32 cellular contexts compared by ENCODE assay signal in genomic region chr17:34368455-34369195, GRCh38. TPM values are rescaled to one million over a fixed set of nuclear protein-coding genes. Genes with fewer than 3 reads are reported as not detected.
DNase-seq lines count a peak whose midpoint lies in the region; ATAC-seq, FAIRE-seq and TF ChIP-seq lines count a peak whose summit lies in the region.
"Had no signal": no experiment of that assay in that cellular context is flagged by ENCODE, and none has a peak within 500 bp of the region (broad histone marks: within the 10 kb centered on the region; RNA-seq: fewer than 3 reads in every experiment).

No MANE protein-coding gene starts in this region.

- ATAC-seq in right cardiac atrium (peak; percentile 41 to 44), Right ventricle myocardium superior (ENCODE audit: poor library complexity) (no peak), HepG2 (peak; percentile 71), GM18870 (IDR thresholded peaks at IDR 0.05; ENCODE audit: unreplicated experiment) (no peak)
- ATAC-seq: A549 had no signal

- H3K27me3 ChIP-seq in right cardiac atrium (ENCODE audit: control insufficient read depth, insufficient read depth) = no peaks in the 10 kb centered on the region
- peaks cover 0 to 7% of the 10 kb centered on the region in 2 experiments; a peak in 1 of 5 replicates for H3K27me3 ChIP-seq in HepG2 (ENCODE audit: control insufficient read depth in 1 of 2, insufficient read depth in 2 of 2, low read length in 2 of 2)
- H3K27me3 ChIP-seq: transverse colon had no signal

- TF ChIP-seq CTCF in HepG2 (CRISPR knock-in tag; IDR thresholded peaks at IDR 0.05) = no peak
- no peak for TF ChIP-seq CTCF in D721Med (IDR thresholded peaks at IDR 0.05; ENCODE audit: insufficient read depth, missing control alignments)

- FAIRE-seq in HepG2 (lab: Jason Lieb, UNC) (no peak), D721Med (lab: Jason Lieb, UNC) (no peak)
- FAIRE-seq: A549, G401.6, GM19239 had no signal

- in situ Hi-C loops in HepG2 (cut with HindIII; ENCODE audit: extremely low pct_ligation_motif_present, low pct_unique_long_range_greater_than_20kb) = no loop called here

- no peaks in the 10 kb centered on the region for H3K36me3 ChIP-seq in HepG2 (replicated peaks in 1 of 2; ENCODE audit: control insufficient read depth in 1 of 2, insufficient read depth in 2 of 2, low read length in 2 of 2)
- H3K36me3 ChIP-seq: transverse colon had no signal

- H4K20me1 ChIP-seq in HepG2 (ENCODE audit: insufficient read depth, low read length) = no peaks in the 10 kb centered on the region

- H3K9ac ChIP-seq in HepG2 (ENCODE audit: insufficient read depth, low read depth, low read length) = no peak overlapping the region

- POLR2A ChIA-PET in HepG2 (lab: Yijun Ruan, JAX) = no interaction called here

- no peak overlapping the region for H2AFZ ChIP-seq in HepG2 (ENCODE audit: low read length)

- no peak for TF ChIP-seq POLR2A in HepG2 (IDR thresholded peaks at IDR 0.05; ENCODE audit: insufficient read depth in 1 of 2, low read depth in 2 of 2, low read length in 2 of 2)

- DNase-seq in right cardiac atrium (no peak), Right ventricle myocardium superior (no peak), NOMO-1 treated with dmso at 0.1 percent for 144 hours (lab: John Stamatoyannopoulos, UW; ENCODE audit: unreplicated experiment) (peak; percentile 48), HepG2 (ENCODE audit: low spot score) (no peak), epidermal melanocyte (ENCODE audit: insufficient read length, low spot score) (no peak), D721Med (ENCODE audit: insufficient read length, low spot score) (no peak)
- DNase-seq in activated effector memory CD4-positive, alpha-beta T cell treated with Interleukin-2 at 50 U/mL for 16 hours = no peak
- DNase-seq: activated CD4-positive, alpha-beta T cell treated with anti-CD3 and anti-CD28 coated beads for 4 hours; activated naive CD4-positive, alpha-beta T cell; activated T-cell treated with anti-CD3 and anti-CD28 coated beads, Interleukin-2, amount 50 U/mL, for 48 hours; DMS53; hippocampal formation; immature natural killer cell; KBM-7; naive B cell; NCI-H1048; NCI-H187 treated with DMSO at 0.1 percent for 48 hours; NCI-H524; NK-92 treated with Interleukin-12 subunit alpha and Interleukin-12 subunit beta, amount 100 ng/mL, for 24 hours; occipital lobe; stimulated activated CD4-positive, alpha-beta T cell treated with anti-CD3 and anti-CD28 coated beads, Interleukin-2, amount 100 ng/mL, for 48 hours; transverse colon had no signal

- no peak overlapping the region for H3K4me2 ChIP-seq in HepG2 (ENCODE audit: low read depth, low read length)
- H3K4me2 ChIP-seq: A549 had no signal

- H3K9me3 ChIP-seq in right cardiac atrium (ENCODE audit: control insufficient read depth, low read length) = no peaks in the 10 kb centered on the region
- H3K9me3 ChIP-seq in HepG2 (ENCODE audit: low read length) = no peaks in the 10 kb centered on the region
- H3K9me3 ChIP-seq: A549, transverse colon had no signal

- TF ChIP-seq EP300 in HepG2 (IDR thresholded peaks at IDR 0.05; ENCODE audit: low read depth in 2 of 2, low read length in 2 of 2) (no peak), HepG2 (CRISPR knock-in tag; IDR thresholded peaks at IDR 0.05; ENCODE audit: borderline replicate concordance) (no peak)

- H3K4me1 ChIP-seq in right cardiac atrium (ENCODE audit: control insufficient read depth, insufficient read depth, low read length) (no peaks in the 10 kb centered on the region), HepG2 (ENCODE audit: insufficient read depth, low read length) (0 out of 2 replicates have a peak, but pooled peaks cover 7% of the 10 kb centered on the region)
- H3K4me1 ChIP-seq: A549 had no signal

- H3K27ac ChIP-seq in right cardiac atrium (ENCODE audit: low read length) (no peak overlapping the region), HepG2 (ENCODE audit: extremely low read length, insufficient read depth, low read length) (no peak overlapping the region)
- H3K27ac ChIP-seq: A549, transverse colon, VCaP had no signal

- WGBS in right cardiac atrium = 62% methylated on average over 8 of the region's 8 CpGs
- 9% methylated on average over 8 of the region's 8 CpGs for WGBS in HepG2 (ENCODE audit: low lambda C conversion rate)

- intact Hi-C loops in right cardiac atrium (cut with DNase I) = loop anchor here in 1 of 4 donors (10.0 kb wide), 1 partner anchor 64 kb away; no protein-coding TSS in a partner anchor
- intact Hi-C loops in Right ventricle myocardium superior (cut with DNase I) = no loop called here
- intact Hi-C loops in HepG2 (cut with micrococcal nuclease; ENCODE audit: unreplicated experiment) = no loop called here

- CTCF ChIA-PET in HepG2 (lab: Yijun Ruan, JAX; ENCODE audit: low intra/inter-chr PET ratio, low total read pairs) = interaction anchor here (1.3 kb wide), 1 partner anchor 169 kb away, joined by 3 read pairs; no protein-coding TSS in a partner anchor

- no TSS peak for BruUV-seq in HepG2 (replicated peaks; lab: Mats Ljungman, UMichigan)

- H3K4me3 ChIP-seq in right cardiac atrium (ENCODE audit: low read length) = no peak overlapping the region
- no peak overlapping the region for H3K4me3 ChIP-seq in HepG2 (replicated peaks in 1 of 3; ENCODE audit: insufficient read depth in 1 of 3, low read depth in 2 of 3, low read length in 3 of 3)
- H3K4me3 ChIP-seq: A549, dorsolateral prefrontal cortex, transverse colon had no signal

- TF ChIP-seq RAD21 in HepG2 (CRISPR knock-in tag; IDR thresholded peaks at IDR 0.05) = no peak

- no peaks in the 10 kb centered on the region for H3K79me2 ChIP-seq in HepG2 (ENCODE audit: insufficient read depth, low read length)

RNA-seq across cellular contexts. Expression of gene CCL1, which starts 5.6 kb away (rescaled TPM):
- not detected for total RNA-seq in right cardiac atrium
- polyA plus RNA-seq in right cardiac atrium = not detected
- total RNA-seq in Right ventricle myocardium superior = not detected
- total RNA-seq in HepG2 (2016; rRNA removed; fragmentation: Illumina TruSeq; extraction: Trizol) = not detected in 2 replicates
- not detected in 2 replicates for total RNA-seq in HepG2 (2016; cell fraction: cytosol; rRNA removed; fragmentation: Illumina TruSeq; extraction: Trizol; ENCODE audit: low read depth)
- total RNA-seq in HepG2 (2016; cell fraction: insoluble cytoplasmic fraction; rRNA removed; fragmentation: Illumina TruSeq; extraction: Trizol) = not detected in 2 replicates
- not detected in 2 replicates for total RNA-seq in HepG2 (2016; cell fraction: membrane; rRNA removed; fragmentation: Illumina TruSeq; extraction: Trizol)
- total RNA-seq in HepG2 (2016; cell fraction: nucleus; rRNA removed; fragmentation: Illumina TruSeq; extraction: Trizol) = not detected in 2 replicates
- polyA plus RNA-seq in HepG2 (2011; rRNA removed) = not detected in 2 replicates
- polyA plus RNA-seq in HepG2 (2011; cell fraction: cytosol; rRNA removed) = not detected in 2 replicates
- not detected in 2 replicates for polyA plus RNA-seq in HepG2 (2011; cell fraction: nucleus; rRNA removed)
- polyA plus RNA-seq in HepG2 (2012) = not detected in 2 replicates
- not detected in 2 replicates for polyA plus RNA-seq in HepG2 (2016; cell fraction: cytosol; fragmentation: Illumina TruSeq; extraction: Trizol; ENCODE audit: low read depth)
- not detected in 2 replicates for polyA plus RNA-seq in HepG2 (2016; cell fraction: insoluble cytoplasmic fraction; fragmentation: Illumina TruSeq; extraction: Trizol; ENCODE audit: low read depth)
- polyA plus RNA-seq in HepG2 (2016; cell fraction: membrane; fragmentation: Illumina TruSeq; extraction: Trizol; ENCODE audit: low read depth) = not detected in 2 replicates
- not detected in 2 replicates for polyA plus RNA-seq in HepG2 (2016; cell fraction: nucleus; fragmentation: Illumina TruSeq; extraction: Trizol; ENCODE audit: insufficient read depth, low read depth)
- not detected in 2 replicates for polyA minus RNA-seq in HepG2 (2011; rRNA and poly(A)+ RNA removed; ENCODE audit: low replicate concordance)
- polyA minus RNA-seq in HepG2 (2011; cell fraction: cytosol; rRNA and poly(A)+ RNA removed) = not detected in 2 replicates
- polyA minus RNA-seq in HepG2 (2011; cell fraction: nucleus; rRNA and poly(A)+ RNA removed) = not detected in 2 replicates
- total RNA-seq: cerebellum, H9, HT1080, mesothelial cell of epicardium, transverse colon had no signal
- polyA plus RNA-seq: A549, immature natural killer cell had no signal

RNA-seq across cellular contexts. Expression of gene CCL13, which starts 12.3 kb away (rescaled TPM):
- total RNA-seq in right cardiac atrium (1 to 10 TPM in 2 of 4 donors, under 1 TPM in 2; 0.40 to 4.3 (median 0.84) TPM), Right ventricle myocardium superior (1.6 TPM), HepG2 (2016; rRNA removed; fragmentation: Illumina TruSeq; extraction: Trizol) (not detected in 2 replicates)
- polyA plus RNA-seq in right cardiac atrium (2.0 TPM), HepG2 (2011; rRNA removed) (not detected in 2 replicates)
- total RNA-seq in HepG2 (2016; cell fraction: cytosol; rRNA removed; fragmentation: Illumina TruSeq; extraction: Trizol; ENCODE audit: low read depth) = not detected in 2 replicates
- total RNA-seq in HepG2 (2016; cell fraction: insoluble cytoplasmic fraction; rRNA removed; fragmentation: Illumina TruSeq; extraction: Trizol) = not detected in 2 replicates
- total RNA-seq in HepG2 (2016; cell fraction: membrane; rRNA removed; fragmentation: Illumina TruSeq; extraction: Trizol) = not detected in 2 replicates
- not detected in 2 replicates for total RNA-seq in HepG2 (2016; cell fraction: nucleus; rRNA removed; fragmentation: Illumina TruSeq; extraction: Trizol)
- polyA plus RNA-seq in HepG2 (2011; cell fraction: cytosol; rRNA removed) = not detected in 2 replicates
- polyA plus RNA-seq in HepG2 (2011; cell fraction: nucleus; rRNA removed) = not detected in 2 replicates
- polyA plus RNA-seq in HepG2 (2012) = not detected in 2 replicates
- not detected in 2 replicates for polyA plus RNA-seq in HepG2 (2016; cell fraction: cytosol; fragmentation: Illumina TruSeq; extraction: Trizol; ENCODE audit: low read depth)
- not detected in 2 replicates for polyA plus RNA-seq in HepG2 (2016; cell fraction: insoluble cytoplasmic fraction; fragmentation: Illumina TruSeq; extraction: Trizol; ENCODE audit: low read depth)
- not detected in 2 replicates for polyA plus RNA-seq in HepG2 (2016; cell fraction: membrane; fragmentation: Illumina TruSeq; extraction: Trizol; ENCODE audit: low read depth)
- polyA plus RNA-seq in HepG2 (2016; cell fraction: nucleus; fragmentation: Illumina TruSeq; extraction: Trizol; ENCODE audit: insufficient read depth, low read depth) = not detected in 2 replicates
- polyA minus RNA-seq in HepG2 (2011; rRNA and poly(A)+ RNA removed; ENCODE audit: low replicate concordance) = not detected in 2 replicates
- polyA minus RNA-seq in HepG2 (2011; cell fraction: cytosol; rRNA and poly(A)+ RNA removed) = not detected in 2 replicates
- not detected in 2 replicates for polyA minus RNA-seq in HepG2 (2011; cell fraction: nucleus; rRNA and poly(A)+ RNA removed)
- total RNA-seq: dorsolateral prefrontal cortex, H9, HT1080, mesothelial cell of epicardium, occipital lobe had no signal
- polyA plus RNA-seq: A549, immature natural killer cell had no signal

RNA-seq across cellular contexts. Expression of gene CCL8, which starts 49.4 kb away (rescaled TPM):
- total RNA-seq in right cardiac atrium = under 1 TPM in 3 of 4 donors, not detected in 1; 0.17 to 0.84 (median 0.24) TPM
- 0.34 TPM for polyA plus RNA-seq in right cardiac atrium
- not detected for total RNA-seq in Right ventricle myocardium superior
- total RNA-seq in HepG2 (2016; rRNA removed; fragmentation: Illumina TruSeq; extraction: Trizol) = not detected in 2 replicates
- total RNA-seq in HepG2 (2016; cell fraction: cytosol; rRNA removed; fragmentation: Illumina TruSeq; extraction: Trizol; ENCODE audit: low read depth) = not detected in 2 replicates
- not detected in 2 replicates for total RNA-seq in HepG2 (2016; cell fraction: insoluble cytoplasmic fraction; rRNA removed; fragmentation: Illumina TruSeq; extraction: Trizol)
- total RNA-seq in HepG2 (2016; cell fraction: membrane; rRNA removed; fragmentation: Illumina TruSeq; extraction: Trizol) = not detected in 2 replicates
- total RNA-seq in HepG2 (2016; cell fraction: nucleus; rRNA removed; fragmentation: Illumina TruSeq; extraction: Trizol) = not detected in 2 replicates
- not detected in 2 replicates for polyA plus RNA-seq in HepG2 (2011; rRNA removed)
- polyA plus RNA-seq in HepG2 (2011; cell fraction: cytosol; rRNA removed) = not detected in 2 replicates
- polyA plus RNA-seq in HepG2 (2011; cell fraction: nucleus; rRNA removed) = not detected in 2 replicates
- polyA plus RNA-seq in HepG2 (2012) = not detected in 2 replicates
- polyA plus RNA-seq in HepG2 (2016; cell fraction: cytosol; fragmentation: Illumina TruSeq; extraction: Trizol; ENCODE audit: low read depth) = not detected in 2 replicates
- not detected in 2 replicates for polyA plus RNA-seq in HepG2 (2016; cell fraction: insoluble cytoplasmic fraction; fragmentation: Illumina TruSeq; extraction: Trizol; ENCODE audit: low read depth)
- polyA plus RNA-seq in HepG2 (2016; cell fraction: membrane; fragmentation: Illumina TruSeq; extraction: Trizol; ENCODE audit: low read depth) = not detected in 2 replicates
- polyA plus RNA-seq in HepG2 (2016; cell fraction: nucleus; fragmentation: Illumina TruSeq; extraction: Trizol; ENCODE audit: insufficient read depth, low read depth) = not detected in 2 replicates
- polyA minus RNA-seq in HepG2 (2011; rRNA and poly(A)+ RNA removed; ENCODE audit: low replicate concordance) = not detected in 2 replicates
- not detected in 2 replicates for polyA minus RNA-seq in HepG2 (2011; cell fraction: cytosol; rRNA and poly(A)+ RNA removed)
- polyA minus RNA-seq in HepG2 (2011; cell fraction: nucleus; rRNA and poly(A)+ RNA removed) = not detected in 2 replicates
- total RNA-seq: H9, HT1080, mesothelial cell of epicardium had no signal
- polyA plus RNA-seq: A549, immature natural killer cell had no signal

Comparison
In these comparisons a context has a peak if more than half of its experiments do, and no peak if none do; other contexts are left out.
1. ATAC-seq: peak in right cardiac atrium (2 of 2) and HepG2 (single experiment); none in Right ventricle myocardium superior (single experiment) and GM18870 (single experiment).